Comparison of ENCODE assay signal across 8 cellular contexts in the genomic region with DNA sequence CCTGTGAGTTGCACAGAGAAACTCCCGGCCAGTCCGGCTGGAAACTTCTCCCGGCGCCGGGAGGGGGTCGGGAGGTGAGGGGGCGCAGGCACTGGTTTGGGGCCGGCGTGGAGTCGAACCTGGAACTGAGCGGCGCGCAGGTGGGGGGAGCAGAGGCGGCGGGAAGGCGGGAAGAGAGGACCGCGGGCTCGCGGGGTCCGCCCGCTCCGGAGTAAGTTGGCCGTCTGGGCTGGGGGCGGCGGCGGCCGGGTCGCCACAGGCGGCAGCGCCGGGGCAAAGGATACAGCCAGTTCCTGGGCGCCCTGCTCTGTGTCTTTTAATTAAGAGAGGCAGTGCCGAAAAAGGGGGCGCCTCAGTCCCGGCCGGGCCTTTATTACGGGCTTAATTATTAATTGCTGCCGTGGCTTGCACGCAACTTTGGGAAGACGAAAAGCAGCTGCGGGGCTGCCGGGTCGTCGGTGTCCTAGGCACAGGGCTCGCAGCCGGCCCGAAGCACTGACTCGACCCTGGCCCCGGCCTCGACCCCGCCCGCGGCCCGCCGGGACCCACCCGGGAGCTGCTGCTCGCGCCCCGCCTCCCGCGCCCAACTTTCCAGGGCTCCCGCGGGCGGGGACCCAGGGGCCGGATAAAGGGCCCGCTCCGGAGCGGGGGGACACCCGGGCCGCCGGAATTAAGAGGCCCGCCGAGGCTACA. TPM values are rescaled to one million over a fixed set of nuclear protein-coding genes. Genes with fewer than 3 reads are reported as not detected.
A peak's percentile ranks its signal among the peaks of the same experiment; 100 is the strongest.
DNase-seq lines count a peak whose midpoint lies in the region; ATAC-seq and TF ChIP-seq lines count a peak whose summit lies in the region.

No MANE protein-coding gene starts in this region.

- no peaks in the 10 kb centered on the region for H3K36me3 Mint-ChIP-seq in activated naive CD8-positive, alpha-beta T cell
- peaks cover 0 to 4% of the 10 kb centered on the region in 2 donors for H3K36me3 Mint-ChIP-seq in stimulated activated naive B cell treated with anti-CD40 and anti-IgM and Interleukin-4, amounts not matched to agents 10 μg/mL and 1 μg/mL and 100 μg/mL, for 72 hours

- H3K4me3 ChIP-seq in iPS-18c (ENCODE audit: insufficient read depth, low read depth, low read length) (peak overlapping the region; percentile 67), uterus (peak overlapping the region in 1 of 2 donors; percentile 46)

- TF ChIP-seq CTCF in uterus (IDR thresholded peaks at IDR 0.05): no peak

- no peaks in the 10 kb centered on the region for H3K9me3 Mint-ChIP-seq in activated naive CD8-positive, alpha-beta T cell (ENCODE audit: low read depth)
- no peaks in the 10 kb centered on the region for H3K9me3 Mint-ChIP-seq in stimulated activated naive B cell treated with anti-CD40 and anti-IgM and Interleukin-4, amounts not matched to agents 10 μg/mL and 1 μg/mL and 100 μg/mL, for 72 hours

- H3K4me1 Mint-ChIP-seq in activated naive CD8-positive, alpha-beta T cell (ENCODE audit: low read depth): peaks cover 12% of the 10 kb centered on the region
- H3K4me1 Mint-ChIP-seq in stimulated activated naive B cell treated with anti-CD40 and anti-IgM and Interleukin-4, amounts not matched to agents 10 μg/mL and 1 μg/mL and 100 μg/mL, for 72 hours: peaks cover 10 to 22% of the 10 kb centered on the region in 2 donors

- H3K36me3 ChIP-seq in uterus: no peaks in the 10 kb centered on the region

- no peak for TF ChIP-seq POLR2A in uterus (IDR thresholded peaks at IDR 0.05)

- no peak overlapping the region for H3K27ac ChIP-seq in uterus

- DNase-seq in NCI-H82 (lab: John Stamatoyannopoulos, UW) (peak; percentile 51), NCI-H82 treated with DMSO at 0.1 percent for 48 hours (lab: John Stamatoyannopoulos, UW; ENCODE audit: unreplicated experiment) (no peak), uterus (no peak), SHP77 (lab: John Stamatoyannopoulos, UW) (no peak)
- DNase-seq in stimulated activated naive B cell treated with anti-CD40 and anti-IgM and Interleukin-4, amounts not matched to agents 10 μg/mL and 1 μg/mL and 100 μg/mL, for 72 hours: no peak

- intact Hi-C loops in uterus (cut with DNase I; ENCODE audit: low total_unique reads): no loop called here

- peaks cover 30 to 54% of the 10 kb centered on the region in 2 donors for H3K27me3 ChIP-seq in uterus

- H3K27ac Mint-ChIP-seq in activated naive CD8-positive, alpha-beta T cell: no peak overlapping the region
- H3K27ac Mint-ChIP-seq in stimulated activated naive B cell treated with anti-CD40 and anti-IgM and Interleukin-4, amounts not matched to agents 10 μg/mL and 1 μg/mL and 100 μg/mL, for 72 hours: no peak overlapping the region

- peaks cover 0 to 16% of the 10 kb centered on the region in 2 donors for H3K4me1 ChIP-seq in uterus

- ATAC-seq in stimulated activated naive B cell treated with anti-CD40 and anti-IgM and Interleukin-4, amounts not matched to agents 10 μg/mL and 1 μg/mL and 100 μg/mL, for 72 hours (replicated peaks): no peak
- no peak for ATAC-seq in GM21515 (IDR thresholded peaks at IDR 0.05; ENCODE audit: unreplicated experiment)

- peak overlapping the region; percentile 93 for H3K4me3 Mint-ChIP-seq in activated naive CD8-positive, alpha-beta T cell
- H3K4me3 Mint-ChIP-seq in stimulated activated naive B cell treated with anti-CD40 and anti-IgM and Interleukin-4, amounts not matched to agents 10 μg/mL and 1 μg/mL and 100 μg/mL, for 72 hours: peak overlapping the region; percentile 88 to 94

- peaks cover 16% of the 10 kb centered on the region for H3K27me3 Mint-ChIP-seq in activated naive CD8-positive, alpha-beta T cell
- peaks cover 67 to 71% of the 10 kb centered on the region in 2 donors for H3K27me3 Mint-ChIP-seq in stimulated activated naive B cell treated with anti-CD40 and anti-IgM and Interleukin-4, amounts not matched to agents 10 μg/mL and 1 μg/mL and 100 μg/mL, for 72 hours

- H3K9me3 ChIP-seq in iPS-18c (ENCODE audit: control insufficient read depth, insufficient read depth, low read length) (peaks cover 2% of the 10 kb centered on the region), uterus (no peaks in the 10 kb centered on the region)

RNA-seq across cellular contexts. Expression of gene NTNG2, which starts 1.1 kb away (rescaled TPM):
- 1 to 10 TPM in 2 of 4 donors, not detected in 2; 1.4 to 4.4 TPM for total RNA-seq in uterus
